ENCODE assay signal across 1 cellular context in genomic region chr3:44883999-44884431, GRCh38.
TF ChIP-seq lines count a peak whose summit lies in the region.

No MANE protein-coding gene starts in this region.

TF ChIP-seq in SK-N-SH, 30 proteins besides CTCF, POLR2A, EP300 and RAD21 (continued from another document):
- no peak for TF ChIP-seq REST (IDR thresholded peaks at IDR 0.05; ENCODE audit: low read depth, low read length)
- TF ChIP-seq PBX3 (IDR thresholded peaks at IDR 0.05) = peak; percentile 66
- no peak for TF ChIP-seq TAF1 (IDR thresholded peaks at IDR 0.05; ENCODE audit: borderline replicate concordance, low read depth, low read length)
- TF ChIP-seq RXRA (IDR thresholded peaks at IDR 0.05; ENCODE audit: borderline replicate concordance, low read depth) = peak; percentile 70
- peak; percentile 82 for TF ChIP-seq SIN3A (IDR thresholded peaks at IDR 0.05; ENCODE audit: borderline replicate concordance, low read depth, low read length)
- peak; percentile 89 for TF ChIP-seq NFIC (IDR thresholded peaks at IDR 0.05; ENCODE audit: borderline replicate concordance)
- TF ChIP-seq RCOR1 (IDR thresholded peaks at IDR 0.05; ENCODE audit: low read length) = no peak
- TF ChIP-seq ELF1 (IDR thresholded peaks at IDR 0.05) = no peak
- TF ChIP-seq YY1 (IDR thresholded peaks at IDR 0.05; ENCODE audit: low read depth) = no peak
- TF ChIP-seq FOSL2 (IDR thresholded peaks at IDR 0.05; ENCODE audit: borderline replicate concordance, low read depth) = peak; percentile 93
- peak; percentile 69; the same call in 1 of the 2 replicates for TF ChIP-seq POLR2AphosphoS5 (IDR thresholded peaks at IDR 0.05; ENCODE audit: low read depth, low read length)
